In genomic region chr19:53868892-53869804, GRCh38 we compare ENCODE assay signal across 8 cellular contexts. TPM values are rescaled to one million over a fixed set of nuclear protein-coding genes. Genes with fewer than 3 reads are reported as not detected.
DNase-seq lines count a peak whose midpoint lies in the region; FAIRE-seq and TF ChIP-seq lines count a peak whose summit lies in the region.

No MANE protein-coding gene starts in this region.

- H3K9ac ChIP-seq in astrocyte (ENCODE audit: low read length): peak overlapping the region; percentile 99

- no peak for FAIRE-seq in astrocyte (lab: Jason Lieb, UNC)

- H3K27ac Mint-ChIP-seq in astrocyte (ENCODE audit: unreplicated experiment): peak overlapping the region; percentile 69

- H4K20me1 ChIP-seq in astrocyte (ENCODE audit: insufficient read depth, low read length): peaks cover 38% of the 10 kb centered on the region

- H3K36me3 Mint-ChIP-seq in astrocyte (ENCODE audit: low read depth, unreplicated experiment): peaks cover 4% of the 10 kb centered on the region

- H3K4me3 Mint-ChIP-seq in astrocyte (ENCODE audit: unreplicated experiment): peak overlapping the region; percentile 83

- no peaks in the 10 kb centered on the region for H3K9me3 Mint-ChIP-seq in astrocyte (ENCODE audit: unreplicated experiment)

- H3K4me2 ChIP-seq in astrocyte (ENCODE audit: low read length): peak overlapping the region; percentile 94

- H3K4me3 ChIP-seq in AG09309 (ENCODE audit: control insufficient read depth, low read depth, low read length) (peak overlapping the region; percentile 70), astrocyte (ENCODE audit: insufficient read depth, low read depth, low read length) (peak overlapping the region; percentile 95)

- H3K27ac ChIP-seq in astrocyte (ENCODE audit: low read depth, low read length): peak overlapping the region; percentile 93

- no peaks in the 10 kb centered on the region for H3K27me3 Mint-ChIP-seq in astrocyte (ENCODE audit: low read depth, unreplicated experiment)

- no peak overlapping the region for H2AFZ ChIP-seq in astrocyte (ENCODE audit: low read depth, low read length)

- TF ChIP-seq CTCF in AG09309 (IDR thresholded peaks at IDR 0.05; ENCODE audit: control insufficient read depth, insufficient read depth, low read depth, low read length, missing control alignments) (peak; percentile 33), astrocyte (IDR thresholded peaks at IDR 0.05; ENCODE audit: insufficient read depth, low read depth, low read length) (no peak)

- H3K27me3 ChIP-seq in astrocyte (ENCODE audit: insufficient read depth, low read length): no peaks in the 10 kb centered on the region

- H3K4me1 Mint-ChIP-seq in astrocyte (ENCODE audit: low read depth, unreplicated experiment): peaks cover 13% of the 10 kb centered on the region

- peaks cover 14% of the 10 kb centered on the region for H3K4me1 ChIP-seq in astrocyte (ENCODE audit: insufficient read depth, low read length)

- H3K9me3 ChIP-seq in astrocyte (ENCODE audit: insufficient read depth, low read depth, low read length): no peaks in the 10 kb centered on the region

- DNase-seq in AG09309 (ENCODE audit: low read depth) (no peak), HuH-7 (ENCODE audit: low spot score) (peak; percentile 95), T1000 (lab: John Stamatoyannopoulos, UW) (peak; percentile 82), astrocyte (ENCODE audit: low read depth) (peak; percentile 78), hepatic stellate cell (ENCODE audit: low spot score) (peak; percentile 91), retina (peak; percentile 90), NCI-H524 treated with DMSO at 0.1 percent for 48 hours (lab: John Stamatoyannopoulos, UW) (no peak)

- peak; percentile 25 for TF ChIP-seq POLR2A in GM19193 (IDR thresholded peaks at IDR 0.05; ENCODE audit: extremely low read depth, insufficient read depth, insufficient read length)

- H3K79me2 ChIP-seq in astrocyte (ENCODE audit: insufficient read depth, low read length): peaks cover 54% of the 10 kb centered on the region

- H3K36me3 ChIP-seq in astrocyte (ENCODE audit: insufficient read depth, low read length): peaks cover 6% of the 10 kb centered on the region

RNA-seq across cellular contexts. Expression of gene MYADM, which starts 1.5 kb away (rescaled TPM):
- total RNA-seq in astrocyte: 221 and 246 TPM in 2 replicates

RNA-seq across cellular contexts. Expression of gene PRKCG, which starts 12.8 kb away (rescaled TPM):
- total RNA-seq in astrocyte: 0.29 and 0.41 TPM in 2 replicates

RNA-seq across cellular contexts. Expression of gene CACNG7, which starts 39.9 kb away (rescaled TPM):
- total RNA-seq in astrocyte: 3.5 and 4.4 TPM in 2 replicates

RNA-seq across cellular contexts. Expression of gene NLRP12, which starts 45.0 kb away (rescaled TPM):
- not detected in 2 replicates for total RNA-seq in astrocyte

Comparison
In these comparisons a context has a peak if more than half of its experiments do, and no peak if none do; other contexts are left out.
1. DNase-seq: peak in HuH-7 (single experiment), T1000 (single experiment), astrocyte (single experiment), hepatic stellate cell (single experiment) and retina (single experiment); none in AG09309 (single experiment) and NCI-H524 treated with DMSO at 0.1 percent for 48 hours (single experiment).